ENCODE assay signal across 29 cellular contexts in genomic region chr3:118775021-118775420, GRCh38.
"Had no signal": no experiment of that assay in that cellular context is flagged by ENCODE, and none has a peak within 500 bp of the region (broad histone marks: within the 10 kb centered on the region; RNA-seq: fewer than 3 reads in every experiment).

No MANE protein-coding gene starts in this region.

- H3K4me3 ChIP-seq: stomach, suprapubic skin, testis, thoracic aorta, thyroid gland, tibial artery, tibial nerve, transverse colon, upper lobe of left lung, upper lobe of right lung, uterus, vagina had no signal

- H3K9me3 ChIP-seq: stomach, suprapubic skin, testis, thoracic aorta, thyroid gland, tibial artery, tibial nerve, transverse colon, upper lobe of left lung, upper lobe of right lung, uterus, vagina had no signal

- DNase-seq: stimulated activated CD4-positive, alpha-beta T cell treated with anti-CD3 and anti-CD28 coated beads, Interleukin-2, amount 100 ng/mL, for 48 hours; stimulated activated CD4-positive, alpha-beta T cell treated with anti-CD3 and anti-CD28 coated beads, Interleukin-4, amount 100 ng/mL, for 1 hour; stimulated activated CD4-positive, alpha-beta T cell treated with anti-CD3 and anti-CD28 coated beads, Interleukin-4, amount 100 ng/mL, for 24 hours; stimulated activated CD4-positive, alpha-beta T cell treated with anti-CD3 and anti-CD28 coated beads, Interleukin-4, amount 100 ng/mL, for 4 hours; stimulated activated CD8-positive, alpha-beta memory T cell treated with anti-CD3 and anti-CD28 coated beads, Interleukin-4, amount 100 ng/mL, for 48 hours; stimulated activated naive B cell treated with anti-CD40 and anti-IgM and Interleukin-4, amounts not matched to agents 10 μg/mL and 1 μg/mL and 100 μg/mL, for 72 hours; stimulated activated naive CD4-positive, alpha-beta T cell; stimulated activated naive CD4-positive, alpha-beta T cell treated with Interleukin-2 at 50 U/mL for 16 hours; stimulated activated naive CD8-positive, alpha-beta T cell treated with anti-CD3 and anti-CD28 coated beads, Interleukin-15, amount 100 ng/mL, for 72 hours; stimulated activated naive CD8-positive, alpha-beta T cell treated with anti-CD3 and anti-CD28 coated beads, Interleukin-15, Interleukin-2, amounts not matched to agents 100 U/mL and 50 U/mL, for 24 hours; stomach; substantia nigra; testis; thyroid gland; tibial artery; transverse colon; trophoblast cell; upper lobe of left lung; upper lobe of right lung; uterus had no signal

- H3K36me3 Mint-ChIP-seq: stimulated activated effector memory CD8-positive, alpha-beta T cell treated with anti-CD3 and anti-CD28 coated beads, Interleukin-12 subunit alpha, Interleukin-12 subunit beta, amount 100 ng/mL, for 72 hours; stimulated activated memory B cell treated with anti-CD40 and anti-IgM and Interleukin-4, amounts not matched to agents 10 μg/mL and 1 μg/mL and 100 μg/mL, for 72 hours; stimulated activated naive B cell treated with anti-CD40 and anti-IgM and Interleukin-4, amounts not matched to agents 10 μg/mL and 1 μg/mL and 100 μg/mL, for 72 hours; type B pancreatic cell had no signal

- H3K27ac ChIP-seq: stomach, suprapubic skin, testis, thoracic aorta, thyroid gland, tibial artery, tibial nerve, transverse colon, upper lobe of left lung, upper lobe of right lung, uterus, vagina had no signal

- H3K27me3 Mint-ChIP-seq: stimulated activated naive CD8-positive, alpha-beta T cell treated with anti-CD3 and anti-CD28 coated beads, Interleukin-15, amount 100 ng/mL, for 72 hours; stimulated activated naive CD8-positive, alpha-beta T cell treated with anti-CD3 and anti-CD28 coated beads, Interleukin-15, Interleukin-2, amounts not matched to agents 100 ng/mL and 50 ng/mL, for 24 hours had no signal

- H3K36me3 ChIP-seq: stomach, suprapubic skin, thoracic aorta, thyroid gland, tibial artery, tibial nerve, transverse colon, upper lobe of left lung, upper lobe of right lung, uterus, vagina had no signal

- H3K27me3 ChIP-seq: stomach, suprapubic skin, testis, thyroid gland, tibial artery, tibial nerve, transverse colon, upper lobe of left lung, upper lobe of right lung, uterus, vagina had no signal

- H3K27ac Mint-ChIP-seq: stimulated activated effector memory CD8-positive, alpha-beta T cell treated with anti-CD3 and anti-CD28 coated beads, Interleukin-12 subunit alpha, Interleukin-12 subunit beta, amount 100 ng/mL, for 72 hours; stimulated activated memory B cell treated with anti-CD40 and anti-IgM and Interleukin-4, amounts not matched to agents 10 μg/mL and 1 μg/mL and 100 μg/mL, for 72 hours; stimulated activated naive B cell treated with anti-CD40 and anti-IgM and Interleukin-4, amounts not matched to agents 10 μg/mL and 1 μg/mL and 100 μg/mL, for 72 hours; stimulated activated naive CD8-positive, alpha-beta T cell treated with anti-CD3 and anti-CD28 coated beads, Interleukin-15, amount 100 ng/mL, for 72 hours; stimulated activated naive CD8-positive, alpha-beta T cell treated with anti-CD3 and anti-CD28 coated beads, Interleukin-15, Interleukin-2, amounts not matched to agents 100 ng/mL and 50 ng/mL, for 24 hours; type B pancreatic cell had no signal

- H3K4me1 Mint-ChIP-seq: stimulated activated effector memory CD8-positive, alpha-beta T cell treated with anti-CD3 and anti-CD28 coated beads, Interleukin-12 subunit alpha, Interleukin-12 subunit beta, amount 100 ng/mL, for 72 hours; stimulated activated memory B cell treated with anti-CD40 and anti-IgM and Interleukin-4, amounts not matched to agents 10 μg/mL and 1 μg/mL and 100 μg/mL, for 72 hours; stimulated activated naive CD8-positive, alpha-beta T cell treated with anti-CD3 and anti-CD28 coated beads, Interleukin-15, amount 100 ng/mL, for 72 hours had no signal

- H3K9me3 Mint-ChIP-seq: stimulated activated effector memory CD8-positive, alpha-beta T cell treated with anti-CD3 and anti-CD28 coated beads, Interleukin-12 subunit alpha, Interleukin-12 subunit beta, amount 100 ng/mL, for 72 hours; stimulated activated memory B cell treated with anti-CD40 and anti-IgM and Interleukin-4, amounts not matched to agents 10 μg/mL and 1 μg/mL and 100 μg/mL, for 72 hours; stimulated activated naive CD8-positive, alpha-beta T cell treated with anti-CD3 and anti-CD28 coated beads, Interleukin-15, amount 100 ng/mL, for 72 hours; stimulated activated naive CD8-positive, alpha-beta T cell treated with anti-CD3 and anti-CD28 coated beads, Interleukin-15, Interleukin-2, amounts not matched to agents 100 ng/mL and 50 ng/mL, for 24 hours; type B pancreatic cell had no signal

- H3K4me1 ChIP-seq: stomach, suprapubic skin, testis, thyroid gland, tibial artery, tibial nerve, transverse colon, upper lobe of left lung, upper lobe of right lung, uterus, vagina had no signal

- ATAC-seq: stimulated activated effector memory CD8-positive, alpha-beta T cell treated with anti-CD3 and anti-CD28 coated beads, Interleukin-12 subunit alpha, Interleukin-12 subunit beta, amount 100 ng/mL, for 72 hours; stimulated activated memory B cell treated with anti-CD40 and anti-IgM and Interleukin-4, amounts not matched to agents 10 μg/mL and 1 μg/mL and 100 μg/mL, for 72 hours; stimulated activated naive B cell treated with anti-CD40 and anti-IgM and Interleukin-4, amounts not matched to agents 10 μg/mL and 1 μg/mL and 100 μg/mL, for 72 hours; stimulated activated naive CD8-positive, alpha-beta T cell treated with anti-CD3 and anti-CD28 coated beads, Interleukin-15, amount 100 ng/mL, for 72 hours; stimulated activated naive CD8-positive, alpha-beta T cell treated with anti-CD3 and anti-CD28 coated beads, Interleukin-15, Interleukin-2, amounts not matched to agents 100 U/mL and 50 U/mL, for 24 hours; upper lobe of right lung had no signal

- FAIRE-seq: urothelium cell line had no signal

- H3K4me3 Mint-ChIP-seq: stimulated activated effector memory CD8-positive, alpha-beta T cell treated with anti-CD3 and anti-CD28 coated beads, Interleukin-12 subunit alpha, Interleukin-12 subunit beta, amount 100 ng/mL, for 72 hours; stimulated activated memory B cell treated with anti-CD40 and anti-IgM and Interleukin-4, amounts not matched to agents 10 μg/mL and 1 μg/mL and 100 μg/mL, for 72 hours; stimulated activated naive B cell treated with anti-CD40 and anti-IgM and Interleukin-4, amounts not matched to agents 10 μg/mL and 1 μg/mL and 100 μg/mL, for 72 hours; stimulated activated naive CD8-positive, alpha-beta T cell treated with anti-CD3 and anti-CD28 coated beads, Interleukin-15, amount 100 ng/mL, for 72 hours; stimulated activated naive CD8-positive, alpha-beta T cell treated with anti-CD3 and anti-CD28 coated beads, Interleukin-15, Interleukin-2, amounts not matched to agents 100 ng/mL and 50 ng/mL, for 24 hours; type B pancreatic cell had no signal
